In the genomic region with DNA sequence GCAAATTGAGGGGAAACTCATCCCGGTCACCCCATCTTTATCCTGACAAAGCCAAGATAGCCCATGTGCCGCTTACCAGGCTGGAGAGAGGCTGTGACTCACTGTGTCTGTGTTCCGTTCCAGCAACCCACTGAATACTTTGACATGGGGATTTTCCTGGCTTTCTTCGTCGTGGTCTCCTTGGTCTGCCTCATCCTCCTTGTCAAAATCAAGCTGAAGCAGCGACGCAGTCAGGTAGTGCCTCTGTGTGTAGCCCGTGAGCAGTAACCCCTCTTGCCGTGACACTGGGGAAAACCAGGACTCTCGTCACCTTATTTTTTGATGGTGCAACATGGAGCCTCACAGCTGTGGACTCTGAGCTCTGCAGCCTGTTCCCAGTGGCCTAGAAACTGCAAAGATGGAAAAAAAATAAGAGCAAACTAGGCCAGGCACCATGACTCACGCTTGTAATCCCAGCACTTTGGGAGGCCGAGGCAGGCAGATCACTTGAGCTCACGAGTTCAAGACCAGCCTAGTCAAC, we compare ENCODE assay signal across 12 cellular contexts. TPM values are rescaled to one million over a fixed set of nuclear protein-coding genes. Genes with fewer than 3 reads are reported as not detected.
DNase-seq lines count a peak whose midpoint lies in the region; ATAC-seq, FAIRE-seq and TF ChIP-seq lines count a peak whose summit lies in the region.
"Had no signal": no experiment of that assay in that cellular context is flagged by ENCODE, and none has a peak within 500 bp of the region (broad histone marks: within the 10 kb centered on the region; RNA-seq: fewer than 3 reads in every experiment).

No MANE protein-coding gene starts in this region.

- H3K27me3 ChIP-seq in HepG2 (ENCODE audit: control insufficient read depth in 1 of 2, insufficient read depth in 2 of 2, low read length in 2 of 2) (no peaks in the 10 kb centered on the region), upper lobe of right lung (no peaks in the 10 kb centered on the region)

- peaks cover 1% of the 10 kb centered on the region for H3K27me3 Mint-ChIP-seq in activated CD4-positive, alpha-beta memory T cell treated with anti-CD3 and anti-CD28 coated beads for 36 hours

- CTCF ChIA-PET in HepG2 (lab: Yijun Ruan, JAX; ENCODE audit: low intra/inter-chr PET ratio, low total read pairs): no interaction called here
- CTCF ChIA-PET in activated CD4-positive, alpha-beta memory T cell treated with anti-CD3 and anti-CD28 coated beads for 36 hours (lab: Charles Lee): interaction anchor here (10.6 kb wide), 1 partner anchor 188 kb away, joined by 173 read pairs; no protein-coding TSS in a partner anchor

- H2AFZ ChIP-seq in HepG2 (ENCODE audit: low read length): no peak overlapping the region

- TF ChIP-seq POLR2A in HepG2 (IDR thresholded peaks at IDR 0.05; ENCODE audit: insufficient read depth in 1 of 2, low read depth in 2 of 2, low read length in 2 of 2): no peak

- ATAC-seq in HepG2 (peak; percentile 41), upper lobe of right lung (no peak), HG03097 (IDR thresholded peaks at IDR 0.05; ENCODE audit: low FRiP score, unreplicated experiment) (no peak)

- H3K9ac ChIP-seq in HepG2 (ENCODE audit: insufficient read depth, low read depth, low read length): no peak overlapping the region

- in situ Hi-C loops in HepG2 (cut with HindIII; ENCODE audit: extremely low pct_ligation_motif_present, low pct_unique_long_range_greater_than_20kb): no loop called here

- H3K36me3 ChIP-seq in HepG2 (replicated peaks in 1 of 2; ENCODE audit: control insufficient read depth in 1 of 2, insufficient read depth in 2 of 2, low read length in 2 of 2) (peaks cover 47 to 89% of the 10 kb centered on the region in 2 experiments), upper lobe of right lung (peaks cover 30% of the 10 kb centered on the region)

- H4K20me1 ChIP-seq in HepG2 (ENCODE audit: insufficient read depth, low read length): peaks cover 9% of the 10 kb centered on the region

- H3K4me3 Mint-ChIP-seq in activated CD4-positive, alpha-beta memory T cell treated with anti-CD3 and anti-CD28 coated beads for 36 hours: no peak overlapping the region
- H3K4me3 Mint-ChIP-seq: activated T-cell treated with anti-CD3 and anti-CD28 coated beads, Interleukin-2, amount 50 U/mL, for 24 hours had no signal

- no peaks in the 10 kb centered on the region for H3K9me3 Mint-ChIP-seq in activated CD4-positive, alpha-beta memory T cell treated with anti-CD3 and anti-CD28 coated beads for 36 hours
- H3K9me3 Mint-ChIP-seq: activated T-cell treated with anti-CD3 and anti-CD28 coated beads, Interleukin-2, amount 50 U/mL, for 24 hours had no signal

- H3K4me1 Mint-ChIP-seq in activated CD4-positive, alpha-beta memory T cell treated with anti-CD3 and anti-CD28 coated beads for 36 hours (ENCODE audit: low read depth): no peaks in the 10 kb centered on the region

- peak overlapping the region; percentile 42 for H3K27ac ChIP-seq in caudate nucleus (ENCODE audit: low read depth, low read length)
- peak overlapping the region; percentile 53 for H3K27ac ChIP-seq in HepG2 (ENCODE audit: extremely low read length, insufficient read depth, low read length)
- H3K27ac ChIP-seq in upper lobe of right lung: peak overlapping the region; percentile 6

- intact Hi-C loops in HepG2 (cut with micrococcal nuclease; ENCODE audit: unreplicated experiment) (loop anchor here (5.0 kb wide), 1 partner anchor 108 kb away; no protein-coding TSS in a partner anchor), upper lobe of right lung (cut with DNase I) (loop anchor here (5.0 kb wide), 1 partner anchor 192 kb away; no protein-coding TSS in a partner anchor)
- intact Hi-C loops in activated CD4-positive, alpha-beta memory T cell treated with anti-CD3 and anti-CD28 coated beads for 36 hours (cut with micrococcal nuclease): no loop called here

- TF ChIP-seq EP300 in HepG2 (IDR thresholded peaks at IDR 0.05; ENCODE audit: low read depth in 2 of 2, low read length in 2 of 2) (no peak), HepG2 (CRISPR knock-in tag; IDR thresholded peaks at IDR 0.05; ENCODE audit: borderline replicate concordance) (no peak)

- H3K4me3 ChIP-seq in HepG2 (replicated peaks in 1 of 3; ENCODE audit: insufficient read depth in 1 of 3, low read depth in 2 of 3, low read length in 3 of 3) (no peak overlapping the region), upper lobe of right lung (no peak overlapping the region)

- peaks cover 55% of the 10 kb centered on the region for H3K4me1 ChIP-seq in HepG2 (ENCODE audit: insufficient read depth, low read length)
- peaks cover 21% of the 10 kb centered on the region for H3K4me1 ChIP-seq in upper lobe of right lung

- 70% methylated on average over 11 of the region's 13 CpGs for WGBS in HepG2 (ENCODE audit: low lambda C conversion rate)

- POLR2A ChIA-PET in HepG2 (lab: Yijun Ruan, JAX): interaction anchor here (0.6 to 1.3 kb wide), 3 partner anchors 11 to 263 kb away, joined by 3 read pairs; a partner anchor contains a TSS
- POLR2A ChIA-PET in activated CD4-positive, alpha-beta memory T cell treated with anti-CD3 and anti-CD28 coated beads for 36 hours (lab: Charles Lee): no interaction called here

- no peak for TF ChIP-seq RAD21 in HepG2 (CRISPR knock-in tag; IDR thresholded peaks at IDR 0.05)

- TF ChIP-seq CTCF in HepG2 (CRISPR knock-in tag; IDR thresholded peaks at IDR 0.05) (no peak), upper lobe of right lung (IDR thresholded peaks at IDR 0.05) (no peak)

- no TSS peak for BruUV-seq in HepG2 (replicated peaks; lab: Mats Ljungman, UMichigan)

- H3K9me3 ChIP-seq in HepG2 (ENCODE audit: low read length) (no peaks in the 10 kb centered on the region), upper lobe of right lung (no peaks in the 10 kb centered on the region)

- DNase-seq in LHCN-M2 (ENCODE audit: low read depth) (peak; percentile 84), caudate nucleus (lab: John Stamatoyannopoulos, UW) (no peak), HepG2 (ENCODE audit: low spot score) (peak; percentile 51), upper lobe of right lung (no peak), amygdala (lab: John Stamatoyannopoulos, UW) (no peak), MV-4-11 (lab: John Stamatoyannopoulos, UW) (no peak)
- DNase-seq in activated CD4-positive, alpha-beta memory T cell treated with anti-CD3 and anti-CD28 coated beads for 36 hours: no peak
- DNase-seq: activated T-cell treated with anti-CD3 and anti-CD28 coated beads, Interleukin-2, amount 50 U/mL, for 24 hours; effector CD8-positive, alpha-beta T cell; NCI-H524; T-helper 2 cell had no signal

- peaks cover 2% of the 10 kb centered on the region for H3K36me3 Mint-ChIP-seq in activated CD4-positive, alpha-beta memory T cell treated with anti-CD3 and anti-CD28 coated beads for 36 hours

- no peak overlapping the region for H3K27ac Mint-ChIP-seq in activated CD4-positive, alpha-beta memory T cell treated with anti-CD3 and anti-CD28 coated beads for 36 hours
- H3K27ac Mint-ChIP-seq: activated T-cell treated with anti-CD3 and anti-CD28 coated beads, Interleukin-2, amount 50 U/mL, for 24 hours had no signal

- H3K79me2 ChIP-seq in HepG2 (ENCODE audit: insufficient read depth, low read length): peaks cover 25% of the 10 kb centered on the region

- H3K4me2 ChIP-seq in HepG2 (ENCODE audit: low read depth, low read length): no peak overlapping the region

- no peak for FAIRE-seq in HepG2 (lab: Jason Lieb, UNC)

RNA-seq across cellular contexts. Expression of a gene that starts 16.9 kb away (rescaled TPM):
- not detected in 2 replicates for total RNA-seq in LHCN-M2 (2014; rRNA removed)
- not detected for polyA plus RNA-seq in LHCN-M2 (2012)
- not detected in 2 replicates for total RNA-seq in HepG2 (2016; rRNA removed; fragmentation: Illumina TruSeq; extraction: Trizol)
- total RNA-seq in HepG2 (2016; cell fraction: cytosol; rRNA removed; fragmentation: Illumina TruSeq; extraction: Trizol; ENCODE audit: low read depth): not detected in 2 replicates
- total RNA-seq in HepG2 (2016; cell fraction: insoluble cytoplasmic fraction; rRNA removed; fragmentation: Illumina TruSeq; extraction: Trizol): 0.19 TPM in 1 of 2 replicates, not detected in the other
- not detected in 2 replicates for total RNA-seq in HepG2 (2016; cell fraction: membrane; rRNA removed; fragmentation: Illumina TruSeq; extraction: Trizol)
- not detected in 2 replicates for total RNA-seq in HepG2 (2016; cell fraction: nucleus; rRNA removed; fragmentation: Illumina TruSeq; extraction: Trizol)
- not detected in 2 replicates for polyA plus RNA-seq in HepG2 (2011; rRNA removed)
- polyA plus RNA-seq in HepG2 (2011; cell fraction: cytosol; rRNA removed): not detected in 2 replicates
- not detected in 2 replicates for polyA plus RNA-seq in HepG2 (2011; cell fraction: nucleus; rRNA removed)
- not detected in 2 replicates for polyA plus RNA-seq in HepG2 (2012)
- polyA plus RNA-seq in HepG2 (2016; cell fraction: cytosol; fragmentation: Illumina TruSeq; extraction: Trizol; ENCODE audit: low read depth): 0.25 TPM in 1 of 2 replicates, not detected in the other
- not detected in 2 replicates for polyA plus RNA-seq in HepG2 (2016; cell fraction: insoluble cytoplasmic fraction; fragmentation: Illumina TruSeq; extraction: Trizol; ENCODE audit: low read depth)
- polyA plus RNA-seq in HepG2 (2016; cell fraction: membrane; fragmentation: Illumina TruSeq; extraction: Trizol; ENCODE audit: low read depth): not detected in 2 replicates
- polyA plus RNA-seq in HepG2 (2016; cell fraction: nucleus; fragmentation: Illumina TruSeq; extraction: Trizol; ENCODE audit: insufficient read depth, low read depth): not detected in 2 replicates
- not detected in 2 replicates for polyA minus RNA-seq in HepG2 (2011; rRNA and poly(A)+ RNA removed; ENCODE audit: low replicate concordance)
- not detected in 2 replicates for polyA minus RNA-seq in HepG2 (2011; cell fraction: cytosol; rRNA and poly(A)+ RNA removed)
- not detected in 2 replicates for polyA minus RNA-seq in HepG2 (2011; cell fraction: nucleus; rRNA and poly(A)+ RNA removed)
- not detected for total RNA-seq in upper lobe of right lung
- total RNA-seq in activated CD4-positive, alpha-beta memory T cell treated with anti-CD3 and anti-CD28 coated beads for 36 hours: not detected

RNA-seq across cellular contexts. Expression of a gene that starts 28.1 kb away (rescaled TPM):
- total RNA-seq in LHCN-M2 (2014; rRNA removed) (4.3 and 5.8 TPM in 2 replicates), HepG2 (2016; rRNA removed; fragmentation: Illumina TruSeq; extraction: Trizol) (10.2 and 13.8 TPM in 2 replicates), upper lobe of right lung (23.3 TPM)
- polyA plus RNA-seq in LHCN-M2 (2012): 5.8 TPM
- total RNA-seq in HepG2 (2016; cell fraction: cytosol; rRNA removed; fragmentation: Illumina TruSeq; extraction: Trizol; ENCODE audit: low read depth): 1.6 and 2.8 TPM in 2 replicates
- total RNA-seq in HepG2 (2016; cell fraction: insoluble cytoplasmic fraction; rRNA removed; fragmentation: Illumina TruSeq; extraction: Trizol): 8.1 and 13.9 TPM in 2 replicates
- total RNA-seq in HepG2 (2016; cell fraction: membrane; rRNA removed; fragmentation: Illumina TruSeq; extraction: Trizol): 6.5 and 7.3 TPM in 2 replicates
- total RNA-seq in HepG2 (2016; cell fraction: nucleus; rRNA removed; fragmentation: Illumina TruSeq; extraction: Trizol): 10.2 and 12.6 TPM in 2 replicates
- 8.9 and 9.8 TPM in 2 replicates for polyA plus RNA-seq in HepG2 (2011; rRNA removed)
- 8.5 and 10.8 TPM in 2 replicates for polyA plus RNA-seq in HepG2 (2011; cell fraction: cytosol; rRNA removed)
- polyA plus RNA-seq in HepG2 (2011; cell fraction: nucleus; rRNA removed): 5.2 and 6.3 TPM in 2 replicates
- polyA plus RNA-seq in HepG2 (2012): 5.6 and 7.9 TPM in 2 replicates
- 1.5 TPM in 2 replicates for polyA plus RNA-seq in HepG2 (2016; cell fraction: cytosol; fragmentation: Illumina TruSeq; extraction: Trizol; ENCODE audit: low read depth)
- polyA plus RNA-seq in HepG2 (2016; cell fraction: insoluble cytoplasmic fraction; fragmentation: Illumina TruSeq; extraction: Trizol; ENCODE audit: low read depth): 9.5 and 11.0 TPM in 2 replicates
- polyA plus RNA-seq in HepG2 (2016; cell fraction: membrane; fragmentation: Illumina TruSeq; extraction: Trizol; ENCODE audit: low read depth): 4.1 and 5.6 TPM in 2 replicates
- polyA plus RNA-seq in HepG2 (2016; cell fraction: nucleus; fragmentation: Illumina TruSeq; extraction: Trizol; ENCODE audit: insufficient read depth, low read depth): 20.4 and 21.5 TPM in 2 replicates
- 1.5 and 13.8 TPM in 2 replicates for polyA minus RNA-seq in HepG2 (2011; rRNA and poly(A)+ RNA removed; ENCODE audit: low replicate concordance)
- 5.3 and 6.3 TPM in 2 replicates for polyA minus RNA-seq in HepG2 (2011; cell fraction: cytosol; rRNA and poly(A)+ RNA removed)
- 1.8 and 2.7 TPM in 2 replicates for polyA minus RNA-seq in HepG2 (2011; cell fraction: nucleus; rRNA and poly(A)+ RNA removed)
- under 1 TPM; 0.17 to 0.31 TPM for total RNA-seq in activated CD4-positive, alpha-beta memory T cell treated with anti-CD3 and anti-CD28 coated beads for 36 hours

Comparison
In these comparisons a context has a peak if more than half of its experiments do, and no peak if none do; other contexts are left out.
1. DNase-seq: peak in LHCN-M2 (single experiment) and HepG2 (single experiment); none in caudate nucleus (0 of 61), upper lobe of right lung (single experiment), amygdala (0 of 56), MV-4-11 (single experiment) and activated CD4-positive, alpha-beta memory T cell treated with anti-CD3 and anti-CD28 coated beads for 36 hours (single experiment).
2. Peak in every context shown above with its lines, with median percentiles within 50 percentile points of each other: H3K27ac ChIP-seq.